In the genomic region with DNA sequence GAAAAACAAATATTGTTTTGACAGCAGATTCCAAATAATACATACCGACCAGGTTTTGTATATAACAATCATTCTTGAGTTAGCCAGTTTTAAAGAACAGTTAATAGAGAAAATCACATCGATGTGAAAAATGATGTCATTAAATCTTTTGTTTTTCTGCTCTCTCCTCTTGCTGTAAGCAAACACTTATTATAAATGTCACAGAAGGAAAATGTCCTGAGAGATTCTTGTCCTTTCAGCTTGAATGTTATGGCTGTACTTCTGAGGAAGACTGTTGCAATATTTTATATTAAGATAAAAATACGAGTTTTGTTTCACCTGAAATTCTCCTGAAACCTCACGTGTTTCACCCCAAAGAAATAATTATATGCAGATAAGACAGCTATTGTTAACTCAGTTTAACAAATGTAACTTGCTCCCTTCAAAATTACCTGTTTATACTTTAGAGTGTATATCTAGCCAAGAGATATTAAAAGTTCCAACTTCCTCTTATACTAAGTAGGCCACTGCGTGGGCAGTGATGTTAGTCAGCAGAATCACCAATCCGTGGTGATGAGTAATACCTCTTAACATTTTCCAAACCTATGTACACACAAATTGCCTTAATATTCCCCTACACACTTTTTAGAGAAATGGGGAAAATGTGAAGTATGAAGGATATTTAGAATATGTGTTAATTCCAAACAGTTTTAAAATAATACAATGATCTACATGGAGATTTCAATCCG, we compare ENCODE assay signal across 8 cellular contexts.
DNase-seq lines count a peak whose midpoint lies in the region; ATAC-seq lines count a peak whose summit lies in the region.

No MANE protein-coding gene starts in this region.

- no peaks in the 10 kb centered on the region for H3K27me3 Mint-ChIP-seq in activated CD4-positive, alpha-beta T cell treated with anti-CD3 and anti-CD28 coated beads for 36 hours

- ATAC-seq in activated CD4-positive, alpha-beta T cell treated with anti-CD3 and anti-CD28 coated beads for 36 hours = no peak

- H3K4me1 Mint-ChIP-seq in activated CD4-positive, alpha-beta T cell treated with anti-CD3 and anti-CD28 coated beads for 36 hours = peaks cover 4% of the 10 kb centered on the region

- no peak overlapping the region for H3K4me3 Mint-ChIP-seq in activated CD4-positive, alpha-beta T cell treated with anti-CD3 and anti-CD28 coated beads for 36 hours

- H3K27ac ChIP-seq in epithelial cell of prostate = peak overlapping the region; percentile 49

- H3K9me3 Mint-ChIP-seq in activated CD4-positive, alpha-beta T cell treated with anti-CD3 and anti-CD28 coated beads for 36 hours (ENCODE audit: low read depth) = no peaks in the 10 kb centered on the region

- H3K36me3 Mint-ChIP-seq in activated CD4-positive, alpha-beta T cell treated with anti-CD3 and anti-CD28 coated beads for 36 hours (ENCODE audit: low read depth) = no peaks in the 10 kb centered on the region

- POLR2A ChIA-PET in activated CD4-positive, alpha-beta T cell treated with anti-CD3 and anti-CD28 coated beads for 36 hours (lab: Charles Lee) = no interaction called here

- CTCF ChIA-PET in activated CD4-positive, alpha-beta T cell treated with anti-CD3 and anti-CD28 coated beads for 36 hours (lab: Charles Lee) = no interaction called here

- peak; percentile 37 for DNase-seq in activated CD4-positive, alpha-beta T cell treated with anti-CD3 and anti-CD28 coated beads for 36 hours
- no peak for DNase-seq in activated CD4-positive, alpha-beta T cell treated with anti-CD3 and anti-CD28 coated beads, Interleukin-2, amount 50 U/mL, for 1 hour
- peak in 2 of 3 experiments; percentile 4 to 44 for DNase-seq in NCI-H1417 (lab: John Stamatoyannopoulos, UW)
- DNase-seq in epithelial cell of prostate (ENCODE audit: low read depth, low spot score) = peak; percentile 60
- peak; percentile 76 for DNase-seq in stromal cell of bone marrow (ENCODE audit: low read depth)
- no peak for DNase-seq in hypothalamus (lab: John Stamatoyannopoulos, UW)
- DNase-seq in islet precursor cell = no peak
- DNase-seq in midbrain (lab: John Stamatoyannopoulos, UW) = no peak

- no peak overlapping the region for H3K27ac Mint-ChIP-seq in activated CD4-positive, alpha-beta T cell treated with anti-CD3 and anti-CD28 coated beads for 36 hours

- intact Hi-C loops in activated CD4-positive, alpha-beta T cell treated with anti-CD3 and anti-CD28 coated beads for 36 hours (cut with DNase I, micrococcal nuclease) = no loop called here

Comparison
In these comparisons a context has a peak if more than half of its experiments do, and no peak if none do; other contexts are left out.
1. DNase-seq: peak in activated CD4-positive, alpha-beta T cell treated with anti-CD3 and anti-CD28 coated beads for 36 hours (single experiment), NCI-H1417 (2 of 3), epithelial cell of prostate (single experiment) and stromal cell of bone marrow (single experiment); none in activated CD4-positive, alpha-beta T cell treated with anti-CD3 and anti-CD28 coated beads, Interleukin-2, amount 50 U/mL, for 1 hour (single experiment), hypothalamus (0 of 51), islet precursor cell (single experiment) and midbrain (single experiment).